1 cellular context compared by ENCODE assay signal in genomic region chr12:112125250-112125999, GRCh38.
TF ChIP-seq lines count a peak whose summit lies in the region.

Gene TRAFD1, plus strand, starts transcription at chr12:112125560. Its CDS starts 4,963 bp downstream, at chr12:112130523.

TF ChIP-seq in HEK293, 187 proteins besides CTCF, POLR2A, EP300 and RAD21 (continued from another document):
- TF ChIP-seq PRDM10 (tag by site-specific recombination; IDR thresholded peaks at IDR 0.05) (0 out of 2 replicates have a peak, but pooled peaks have one; percentile 22), PRDM4 (tag by site-specific recombination; IDR thresholded peaks at IDR 0.05) (peak; percentile 23; the same call in 1 of the 2 replicates), KLF16 (tag by site-specific recombination; IDR thresholded peaks at IDR 0.05) (peak; percentile 96), ZNF692 (tag by site-specific recombination; IDR thresholded peaks at IDR 0.05) (peak; percentile 86), BCL11A (tag by site-specific recombination; IDR thresholded peaks at IDR 0.05; ENCODE audit: low read depth) (no peak), HOXC10 (CRISPR knock-in tag; IDR thresholded peaks at IDR 0.05) (no peak), ZEB2 (tag by site-specific recombination; IDR thresholded peaks at IDR 0.05) (peak; percentile 70; the same call in 1 of the 2 replicates), EGR2 (tag by site-specific recombination; IDR thresholded peaks at IDR 0.05; ENCODE audit: low read depth) (0 out of 2 replicates have a peak, but pooled peaks have one; percentile 29), GLIS1 (tag by site-specific recombination; IDR thresholded peaks at IDR 0.05) (peak; percentile 58; the same call in 1 of the 2 replicates), ZFP37 (tag by site-specific recombination; IDR thresholded peaks at IDR 0.05) (peak; percentile 92; the same call in 1 of the 2 replicates), ZSCAN5A (tag by site-specific recombination; IDR thresholded peaks at IDR 0.05) (peak; percentile 78), PBX3 (CRISPR knock-in tag; IDR thresholded peaks at IDR 0.05) (peak; percentile 97), SCRT2 (tag by site-specific recombination; IDR thresholded peaks at IDR 0.05) (peak; percentile 99)
TF ChIP-seq in HEK293: peak in this region for 52.
